In the genomic region with DNA sequence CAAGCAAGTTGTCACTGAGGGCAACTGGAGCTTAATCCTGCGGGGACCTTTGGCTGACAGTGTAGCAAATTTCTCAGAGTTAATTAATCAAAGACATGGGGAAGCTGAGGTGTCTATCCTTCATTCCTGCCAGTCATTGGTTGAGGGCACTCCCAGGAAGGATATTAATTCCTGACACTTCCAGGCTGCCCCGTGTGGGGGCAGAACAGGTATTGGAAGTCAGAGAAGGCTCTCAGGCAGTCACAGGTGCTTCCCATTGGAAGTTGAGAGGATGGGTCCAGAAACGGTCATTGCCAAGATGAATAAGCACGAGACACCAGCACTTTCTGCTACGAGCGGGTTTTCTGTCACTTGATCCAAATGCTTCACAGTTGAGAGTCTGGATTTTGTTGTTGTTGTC, we compare ENCODE assay signal across 23 cellular contexts.
"Had no signal": no experiment of that assay in that cellular context is flagged by ENCODE, and none has a peak within 500 bp of the region (broad histone marks: within the 10 kb centered on the region; RNA-seq: fewer than 3 reads in every experiment).

No MANE protein-coding gene starts in this region.

- DNase-seq: activated B cell treated with CpG ODN at 0.5 μM for 24 hours; activated CD4-positive, alpha-beta T cell treated with anti-CD3 and anti-CD28 coated beads for 1 hour; activated CD4-positive, alpha-beta T cell treated with anti-CD3 and anti-CD28 coated beads, Interleukin-2, amount 10 ng/mL, durations not matched to agents 24 days and 14 days; activated CD4-positive, alpha-beta T cell treated with anti-CD3 and anti-CD28 coated beads, Interleukin-2, amount 50 U/mL, for 48 hours; activated CD8-positive, alpha-beta memory T cell treated with anti-CD3 and anti-CD28 coated beads, Interleukin-2, amount 10 ng/mL, durations not matched to agents 7 days and 5 days; activated effector memory CD4-positive, alpha-beta T cell treated with Interleukin-2 at 50 U/mL for 16 hours; activated naive CD4-positive, alpha-beta T cell; activated T-cell treated with anti-CD3 and anti-CD28 coated beads, Interleukin-2, amount 50 U/mL, for 24 hours; aorta; caudate nucleus; MM.1S; NCI-H1105; NCI-H1436 treated with DMSO at 0.1 percent for 48 hours; NCI-H187 treated with DMSO at 0.1 percent for 48 hours; NCI-H2081 treated with DMSO at 0.1 percent for 48 hours; NCI-H446; NCI-H524; Peyer's patch; Right ventricle myocardium superior had no signal

- H3K27ac ChIP-seq: breast epithelium, Peyer's patch, RWPE1, SJSA1 had no signal

- H3K4me3 ChIP-seq: breast epithelium, Peyer's patch, SJSA1 had no signal

- H3K4me1 ChIP-seq: breast epithelium, Peyer's patch had no signal

- H3K27me3 ChIP-seq: breast epithelium, Peyer's patch, SJSA1 had no signal

- H3K36me3 ChIP-seq: breast epithelium, Peyer's patch, SJSA1 had no signal

- H3K9me3 ChIP-seq: breast epithelium, Peyer's patch, SJSA1 had no signal

- ATAC-seq: activated CD8-positive, alpha-beta memory T cell treated with anti-CD3 and anti-CD28 coated beads, Interleukin-2, amount 10 ng/mL, durations not matched to agents 7 days and 5 days; SK-N-SH treated with all-trans-retinoic acid at 6 μM for 48 hours had no signal
